Comparison of ENCODE assay signal across 8 cellular contexts in the genomic region with DNA sequence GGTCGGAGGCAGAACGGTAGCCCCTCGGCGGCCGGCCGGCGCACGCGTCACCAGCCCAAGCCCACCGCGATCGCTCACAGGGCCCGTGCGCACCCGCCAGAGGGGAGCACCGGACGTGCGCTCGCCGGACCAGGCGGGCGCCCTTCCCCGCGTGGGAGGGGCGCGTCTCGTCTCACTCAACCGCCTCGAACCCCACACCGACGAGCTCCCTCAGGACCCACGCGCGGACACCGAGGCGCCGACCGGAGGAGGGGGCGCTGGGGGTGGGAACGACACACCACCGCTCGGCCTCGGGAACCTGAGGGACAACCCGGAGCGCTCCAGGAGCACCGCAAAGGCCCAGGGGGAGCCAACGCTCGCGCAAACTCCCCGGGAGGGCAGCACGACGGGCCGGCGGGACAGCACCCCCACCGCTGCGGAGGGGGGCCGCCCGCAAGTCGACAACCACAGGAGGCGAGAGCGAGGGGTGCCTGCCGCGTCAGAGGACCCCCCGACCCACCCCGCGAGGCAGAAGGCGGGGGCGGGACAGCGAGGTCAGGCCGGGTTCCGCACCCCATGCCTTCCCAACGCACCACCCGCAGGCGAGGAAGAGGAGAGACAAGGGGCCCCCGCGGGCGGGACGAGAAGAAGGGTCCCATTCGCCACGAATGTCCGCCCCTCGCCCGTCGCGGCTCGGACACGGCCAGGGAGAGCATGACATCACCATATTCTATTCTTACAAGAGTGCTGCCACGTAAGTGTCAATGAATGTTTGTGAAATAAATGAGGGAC.
DNase-seq lines count a peak whose midpoint lies in the region; ATAC-seq and TF ChIP-seq lines count a peak whose summit lies in the region.

No MANE protein-coding gene starts in this region.

- H3K4me1 ChIP-seq in sigmoid colon = peaks cover 0 to 21% (median 17%) of the 10 kb centered on the region in 4 donors

- H3K4me3 ChIP-seq in GM12865 (ENCODE audit: low read depth, low read length) (no peak overlapping the region), epithelial cell of esophagus (ENCODE audit: low read length) (no peak overlapping the region), sigmoid colon (peak overlapping the region; percentile 10 to 41 (median 30))

- CTCF ChIA-PET in activated CD8-positive, alpha-beta T cell treated with anti-CD3 and anti-CD28 coated beads for 36 hours (lab: Charles Lee) = no interaction called here

- peaks cover 22 to 50% (median 28%) of the 10 kb centered on the region in 3 donors for H3K27me3 ChIP-seq in sigmoid colon

- H3K27me3 Mint-ChIP-seq in activated CD8-positive, alpha-beta T cell treated with anti-CD3 and anti-CD28 coated beads for 36 hours = peaks cover 20% of the 10 kb centered on the region

- TF ChIP-seq POLR2A in sigmoid colon (IDR thresholded peaks at IDR 0.05) = no peak

- H3K4me3 Mint-ChIP-seq in activated CD8-positive, alpha-beta T cell treated with anti-CD3 and anti-CD28 coated beads for 36 hours = peak overlapping the region; percentile 69

- peak overlapping the region; percentile 63 for H3K27ac Mint-ChIP-seq in activated CD8-positive, alpha-beta T cell treated with anti-CD3 and anti-CD28 coated beads for 36 hours

- H3K36me3 ChIP-seq in sigmoid colon = no peaks in the 10 kb centered on the region

- peak; percentile 42 for DNase-seq in GM12865 (ENCODE audit: low read depth)
- DNase-seq in activated CD8-positive, alpha-beta T cell treated with anti-CD3 and anti-CD28 coated beads for 36 hours = peak; percentile 3
- DNase-seq in epithelial cell of esophagus (ENCODE audit: low read depth) = peak; percentile 4
- peak; percentile 52 for DNase-seq in sigmoid colon
- no peak for DNase-seq in Ammon's horn (ENCODE audit: low spot score)
- DNase-seq in effector CD8-positive, alpha-beta T cell (lab: John Stamatoyannopoulos, UW) = no peak

- ATAC-seq in activated CD8-positive, alpha-beta T cell treated with anti-CD3 and anti-CD28 coated beads for 36 hours = no peak
- ATAC-seq in HG02885 (IDR thresholded peaks at IDR 0.05; ENCODE audit: poor library complexity, unreplicated experiment) (no peak), HG03432 (IDR thresholded peaks at IDR 0.05; ENCODE audit: unreplicated experiment) (no peak)

- H3K9me3 ChIP-seq in sigmoid colon = no peaks in the 10 kb centered on the region

- TF ChIP-seq EP300 in sigmoid colon (IDR thresholded peaks at IDR 0.05) = no peak

- WGBS in sigmoid colon, 2 donors = 13 to 37% methylated on average over 88 of the region's 88 CpGs

- H3K27ac ChIP-seq in sigmoid colon = no peak overlapping the region

- intact Hi-C loops in activated CD8-positive, alpha-beta T cell treated with anti-CD3 and anti-CD28 coated beads for 36 hours (cut with micrococcal nuclease) = no loop called here
- intact Hi-C loops in sigmoid colon (cut with DNase I) = no loop called here

- H3K9me3 Mint-ChIP-seq in activated CD8-positive, alpha-beta T cell treated with anti-CD3 and anti-CD28 coated beads for 36 hours = peaks cover 3% of the 10 kb centered on the region

- peaks cover 9% of the 10 kb centered on the region for H3K36me3 Mint-ChIP-seq in activated CD8-positive, alpha-beta T cell treated with anti-CD3 and anti-CD28 coated beads for 36 hours (ENCODE audit: low read depth)

- POLR2A ChIA-PET in activated CD8-positive, alpha-beta T cell treated with anti-CD3 and anti-CD28 coated beads for 36 hours (lab: Charles Lee) = no interaction called here

- TF ChIP-seq CTCF in GM12865 (IDR thresholded peaks at IDR 0.05; ENCODE audit: insufficient read depth, low read depth, low read length, missing control alignments) (no peak), epithelial cell of esophagus (IDR thresholded peaks at IDR 0.05; ENCODE audit: insufficient read depth, low read depth, low read length, missing control alignments) (no peak), sigmoid colon (IDR thresholded peaks at IDR 0.05) (no peak)
- TF ChIP-seq CTCF in activated CD8-positive, alpha-beta T cell treated with anti-CD3 and anti-CD28 coated beads for 36 hours (IDR thresholded peaks at IDR 0.05) = no peak

- peaks cover 7% of the 10 kb centered on the region for H3K4me1 Mint-ChIP-seq in activated CD8-positive, alpha-beta T cell treated with anti-CD3 and anti-CD28 coated beads for 36 hours (ENCODE audit: low read depth)

Comparison
In these comparisons a context has a peak if more than half of its experiments do, and no peak if none do; other contexts are left out.
1. DNase-seq: peak in GM12865 (single experiment), activated CD8-positive, alpha-beta T cell treated with anti-CD3 and anti-CD28 coated beads for 36 hours (single experiment), epithelial cell of esophagus (single experiment) and sigmoid colon (single experiment); none in Ammon's horn (single experiment) and effector CD8-positive, alpha-beta T cell (single experiment).
2. H3K4me3 ChIP-seq: peak in sigmoid colon (4 of 4); none in GM12865 (single experiment) and epithelial cell of esophagus (single experiment).